In the genomic region with DNA sequence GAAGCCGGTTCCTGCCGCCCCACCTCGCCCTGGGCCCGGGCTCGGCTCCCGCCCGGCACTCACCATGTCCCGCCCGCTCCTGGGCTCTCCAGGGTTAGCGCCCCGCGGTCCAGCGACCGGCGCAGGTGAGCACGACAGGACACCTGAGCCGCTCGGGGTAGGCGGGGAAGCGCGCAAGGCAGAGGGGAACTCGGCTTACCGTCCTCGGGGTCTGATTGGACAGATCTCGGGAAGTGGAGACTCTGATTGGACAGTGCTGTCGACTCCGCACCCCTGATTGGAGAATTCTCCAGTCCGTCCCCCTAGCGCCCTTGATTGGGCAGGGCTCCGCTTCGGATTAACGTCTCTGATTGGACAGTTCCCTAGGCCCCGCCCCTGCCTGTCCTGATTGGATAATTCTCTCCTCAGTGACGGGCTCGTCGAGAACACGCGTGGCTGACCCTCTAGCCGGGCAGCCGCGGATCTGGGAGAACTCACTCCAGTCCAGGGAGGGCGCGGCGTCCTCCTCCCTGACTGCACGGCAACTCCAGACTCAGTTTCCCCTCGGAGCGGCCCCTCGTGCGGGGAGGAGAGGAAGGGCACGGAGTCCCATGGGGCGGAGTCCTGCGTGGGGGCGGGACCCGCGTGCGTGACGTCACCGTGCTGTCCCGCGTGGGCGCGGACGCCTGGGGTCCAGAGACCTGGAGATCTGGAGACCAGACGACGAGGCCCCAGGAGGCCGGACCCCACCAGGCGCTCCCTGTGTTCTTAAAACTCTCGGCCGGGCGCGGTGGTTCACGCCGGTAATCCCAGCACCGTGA, we compare ENCODE assay signal across 8 cellular contexts. TPM values are rescaled to one million over a fixed set of nuclear protein-coding genes. Genes with fewer than 3 reads are reported as not detected.
DNase-seq lines count a peak whose midpoint lies in the region; ATAC-seq and TF ChIP-seq lines count a peak whose summit lies in the region.

A gene (minus strand): TSS at position 197 of the 800 bp plus-strand sequence. CDS start 131 bp downstream, at position 66.

- H3K4me3 ChIP-seq in epithelial cell of proximal tubule (ENCODE audit: low read depth, low read length) (peak within 1 kb of the TSS; percentile 91), mucosa of descending colon (peak within 1 kb of the TSS; percentile 61)

- DNase-seq in DMS 273 (lab: John Stamatoyannopoulos, UW; ENCODE audit: unreplicated experiment) (peak; percentile 99), HuH-7 (ENCODE audit: low spot score) (peak; percentile 99), OCI-M1 (lab: John Stamatoyannopoulos, UW) (peak; percentile 97), epithelial cell of proximal tubule (ENCODE audit: low read depth) (peak; percentile 94), mucosa of descending colon (peak; percentile 98 to 100 (median 99))
- DNase-seq in activated T-cell treated with anti-CD3 and anti-CD28 coated beads, Interleukin-2, amount 50 U/mL, for 1 hour: peak; percentile 99
- DNase-seq in stimulated activated CD8-positive, alpha-beta memory T cell treated with anti-CD3 and anti-CD28 coated beads, Interleukin-4, amount 100 ng/mL, for 1 hour (ENCODE audit: low read depth in 2 of 2, low spot score in 1 of 2): peak; percentile 97 to 99

- intact Hi-C loops in mucosa of descending colon (cut with DNase I, micrococcal nuclease): no loop called here

- peaks cover 5% of the 10 kb centered on the region for H3K36me3 ChIP-seq in mucosa of descending colon (ENCODE audit: low read depth)

- peak; percentile 86 for ATAC-seq in GM21526 (IDR thresholded peaks at IDR 0.05; ENCODE audit: low FRiP score, unreplicated experiment)
- peak; percentile 98 for ATAC-seq in mucosa of descending colon

- no peaks in the 10 kb centered on the region for H3K9me3 ChIP-seq in mucosa of descending colon

- TF ChIP-seq CTCF in epithelial cell of proximal tubule (conservative IDR thresholded peaks at IDR 0.05; ENCODE audit: low read depth, low read length): no peak
- TF ChIP-seq CTCF in mucosa of descending colon (IDR thresholded peaks at IDR 0.05): no peak

- H3K4me1 ChIP-seq in mucosa of descending colon (ENCODE audit: low read depth): peaks cover 12% of the 10 kb centered on the region

RNA-seq across cellular contexts. Expression of the gene that starts here (rescaled TPM):
- total RNA-seq in epithelial cell of proximal tubule: 1.6 and 2.6 TPM in 2 replicates
- 1 to 10 TPM; 4.1 to 4.5 (median 4.1) TPM for total RNA-seq in mucosa of descending colon

Comparison
In these comparisons a context has a peak if more than half of its experiments do, and no peak if none do; other contexts are left out.
1. Peak in every context shown above with its lines: DNase-seq, ATAC-seq and H3K4me3 ChIP-seq.